1 cellular context compared by ENCODE assay signal in the genomic region with DNA sequence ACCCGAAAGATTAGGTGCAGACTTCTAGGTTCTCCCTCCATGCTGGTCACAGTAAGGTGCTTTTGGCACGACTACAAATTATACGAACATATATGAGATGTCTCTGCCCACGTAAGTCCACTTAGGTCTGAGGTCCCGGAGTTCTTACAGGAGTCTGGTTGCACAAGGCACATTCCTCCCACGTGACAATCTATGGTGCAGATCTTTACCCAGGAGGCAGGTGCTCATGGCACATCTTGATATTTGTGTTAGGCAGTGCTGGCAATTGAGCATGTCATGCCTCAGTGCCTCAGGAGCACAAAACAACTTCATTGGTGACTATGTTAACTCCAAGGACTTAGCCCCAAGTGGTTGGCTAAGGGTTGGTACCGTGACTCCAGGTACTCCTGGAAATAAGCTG.
TF ChIP-seq lines count a peak whose summit lies in the region.

No MANE protein-coding gene starts in this region.

TF ChIP-seq in GM23338, 12 proteins besides CTCF, POLR2A, EP300 and RAD21 (continued from another document):
- TF ChIP-seq, protein P1, sequence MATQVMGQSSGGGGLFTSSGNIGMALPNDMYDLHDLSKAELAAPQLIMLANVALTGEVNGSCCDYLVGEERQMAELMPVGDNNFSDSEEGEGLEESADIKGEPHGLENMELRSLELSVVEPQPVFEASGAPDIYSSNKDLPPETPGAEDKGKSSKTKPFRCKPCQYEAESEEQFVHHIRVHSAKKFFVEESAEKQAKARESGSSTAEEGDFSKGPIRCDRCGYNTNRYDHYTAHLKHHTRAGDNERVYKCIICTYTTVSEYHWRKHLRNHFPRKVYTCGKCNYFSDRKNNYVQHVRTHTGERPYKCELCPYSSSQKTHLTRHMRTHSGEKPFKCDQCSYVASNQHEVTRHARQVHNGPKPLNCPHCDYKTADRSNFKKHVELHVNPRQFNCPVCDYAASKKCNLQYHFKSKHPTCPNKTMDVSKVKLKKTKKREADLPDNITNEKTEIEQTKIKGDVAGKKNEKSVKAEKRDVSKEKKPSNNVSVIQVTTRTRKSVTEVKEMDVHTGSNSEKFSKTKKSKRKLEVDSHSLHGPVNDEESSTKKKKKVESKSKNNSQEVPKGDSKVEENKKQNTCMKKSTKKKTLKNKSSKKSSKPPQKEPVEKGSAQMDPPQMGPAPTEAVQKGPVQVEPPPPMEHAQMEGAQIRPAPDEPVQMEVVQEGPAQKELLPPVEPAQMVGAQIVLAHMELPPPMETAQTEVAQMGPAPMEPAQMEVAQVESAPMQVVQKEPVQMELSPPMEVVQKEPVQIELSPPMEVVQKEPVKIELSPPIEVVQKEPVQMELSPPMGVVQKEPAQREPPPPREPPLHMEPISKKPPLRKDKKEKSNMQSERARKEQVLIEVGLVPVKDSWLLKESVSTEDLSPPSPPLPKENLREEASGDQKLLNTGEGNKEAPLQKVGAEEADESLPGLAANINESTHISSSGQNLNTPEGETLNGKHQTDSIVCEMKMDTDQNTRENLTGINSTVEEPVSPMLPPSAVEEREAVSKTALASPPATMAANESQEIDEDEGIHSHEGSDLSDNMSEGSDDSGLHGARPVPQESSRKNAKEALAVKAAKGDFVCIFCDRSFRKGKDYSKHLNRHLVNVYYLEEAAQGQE (IDR thresholded peaks at IDR 0.05; ENCODE audit: unreplicated experiment): no peak
- TF ChIP-seq POLR2AphosphoS5 (IDR thresholded peaks at IDR 0.05; ENCODE audit: low read depth) (no peak), STAT1 (IDR thresholded peaks at IDR 0.05; ENCODE audit: unreplicated experiment) (no peak), EZH2 (IDR thresholded peaks at IDR 0.05; ENCODE audit: low read depth, unreplicated experiment) (no peak), ZNF114 (CRISPR knock-in tag; IDR thresholded peaks at IDR 0.05) (no peak), ZNF331 (CRISPR knock-in tag; IDR thresholded peaks at IDR 0.05; ENCODE audit: low read depth) (no peak)
- TF ChIP-seq, protein P2, sequence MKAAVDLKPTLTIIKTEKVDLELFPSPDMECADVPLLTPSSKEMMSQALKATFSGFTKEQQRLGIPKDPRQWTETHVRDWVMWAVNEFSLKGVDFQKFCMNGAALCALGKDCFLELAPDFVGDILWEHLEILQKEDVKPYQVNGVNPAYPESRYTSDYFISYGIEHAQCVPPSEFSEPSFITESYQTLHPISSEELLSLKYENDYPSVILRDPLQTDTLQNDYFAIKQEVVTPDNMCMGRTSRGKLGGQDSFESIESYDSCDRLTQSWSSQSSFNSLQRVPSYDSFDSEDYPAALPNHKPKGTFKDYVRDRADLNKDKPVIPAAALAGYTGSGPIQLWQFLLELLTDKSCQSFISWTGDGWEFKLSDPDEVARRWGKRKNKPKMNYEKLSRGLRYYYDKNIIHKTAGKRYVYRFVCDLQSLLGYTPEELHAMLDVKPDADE (IDR thresholded peaks at IDR 0.05): no peak
